39 cellular contexts compared by ENCODE assay signal in genomic region chr5:40511801-40512200, GRCh38.
"Had no signal": no experiment of that assay in that cellular context is flagged by ENCODE, and none has a peak within 500 bp of the region (broad histone marks: within the 10 kb centered on the region; RNA-seq: fewer than 3 reads in every experiment).

No MANE protein-coding gene starts in this region.

- H3K4me3 Mint-ChIP-seq: activated naive CD4-positive, alpha-beta T cell treated with anti-CD3 and anti-CD28 coated beads for 36 hours; activated naive CD4-positive, alpha-beta T cell treated with anti-CD3 and anti-CD28 coated beads, Interleukin-2, amount 10 ng/mL, durations not matched to agents 7 days and 5 days; activated naive CD4-positive, alpha-beta T cell treated with anti-CD3 and anti-CD28 coated beads, Interleukin-2, amount 50 U/mL, for 24 hours; activated naive CD8-positive, alpha-beta T cell; activated naive CD8-positive, alpha-beta T cell treated with anti-CD3 and anti-CD28 coated beads for 36 hours; activated naive CD8-positive, alpha-beta T cell treated with anti-CD3 and anti-CD28 coated beads, Interleukin-2, amount 10 ng/mL, durations not matched to agents 7 days and 5 days; activated naive CD8-positive, alpha-beta T cell treated with anti-CD3 and anti-CD28 coated beads, Interleukin-2, amount 50 U/mL, for 24 hours; activated T-cell treated with anti-CD3 and anti-CD28 coated beads, Interleukin-2, amount 50 U/mL, for 24 hours; activated T-cell treated with anti-CD3 and anti-CD28 coated beads, Interleukin-2, amount 50 U/mL, for 4 hours; activated T-cell treated with anti-CD3 and anti-CD28 coated beads, Interleukin-2, amount 50 U/mL, for 72 hours; activated T-helper 1 cell treated with anti-CD3 and anti-CD28 coated beads, Interleukin-12 subunit alpha, Interleukin-12 subunit beta, Interleukin-2, Interleukin-4 antibody, amounts not matched to agents 30 ng/mL and 10 ng/mL and 1 ng/mL, durations not matched to agents 14 hours and 24 hours and 36 hours; activated T-helper 17 cell treated with anti-CD3 and anti-CD28 coated beads, Interleukin-2, amount 50 U/mL, for 72 hours; brain had no signal

- H3K9me3 Mint-ChIP-seq: activated naive CD4-positive, alpha-beta T cell treated with anti-CD3 and anti-CD28 coated beads for 36 hours; activated naive CD4-positive, alpha-beta T cell treated with anti-CD3 and anti-CD28 coated beads, Interleukin-2, amount 50 U/mL, for 24 hours; activated T-cell treated with anti-CD3 and anti-CD28 coated beads, Interleukin-2, amount 50 U/mL, for 4 hours; activated T-cell treated with anti-CD3 and anti-CD28 coated beads, Interleukin-2, amount 50 U/mL, for 72 hours; activated T-helper 17 cell treated with anti-CD3 and anti-CD28 coated beads, Interleukin-2, amount 50 U/mL, for 72 hours; brain had no signal

- H3K27me3 ChIP-seq: adrenal gland, ascending aorta, body of pancreas, brain microvascular endothelial cell, breast epithelium had no signal

- H3K36me3 Mint-ChIP-seq: activated naive CD4-positive, alpha-beta T cell treated with anti-CD3 and anti-CD28 coated beads, Interleukin-2, amount 50 U/mL, for 24 hours; activated naive CD8-positive, alpha-beta T cell; brain had no signal

- FAIRE-seq: astrocyte, bronchial epithelial cell had no signal

- H3K9me3 ChIP-seq: adrenal gland, ascending aorta, body of pancreas, breast epithelium had no signal

- H3K4me1 ChIP-seq: adrenal gland, ascending aorta, body of pancreas, breast epithelium had no signal

- H3K27me3 Mint-ChIP-seq: activated naive CD4-positive, alpha-beta T cell treated with anti-CD3 and anti-CD28 coated beads, Interleukin-2, amount 10 ng/mL, durations not matched to agents 7 days and 5 days; activated naive CD4-positive, alpha-beta T cell treated with anti-CD3 and anti-CD28 coated beads, Interleukin-2, amount 50 U/mL, for 24 hours; activated naive CD8-positive, alpha-beta T cell; activated naive CD8-positive, alpha-beta T cell treated with anti-CD3 and anti-CD28 coated beads for 36 hours; activated naive CD8-positive, alpha-beta T cell treated with anti-CD3 and anti-CD28 coated beads, Interleukin-2, amount 10 ng/mL, durations not matched to agents 7 days and 5 days; activated naive CD8-positive, alpha-beta T cell treated with anti-CD3 and anti-CD28 coated beads, Interleukin-2, amount 50 U/mL, for 24 hours; activated T-cell treated with anti-CD3 and anti-CD28 coated beads, Interleukin-2, amount 50 U/mL, for 24 hours; activated T-helper 17 cell treated with anti-CD3 and anti-CD28 coated beads, Interleukin-2, amount 50 U/mL, for 72 hours; brain had no signal

- H3K4me3 ChIP-seq: adrenal gland, ascending aorta, body of pancreas, breast epithelium, cardiac muscle cell had no signal

- H3K27ac Mint-ChIP-seq: activated naive CD4-positive, alpha-beta T cell treated with anti-CD3 and anti-CD28 coated beads for 36 hours; activated naive CD4-positive, alpha-beta T cell treated with anti-CD3 and anti-CD28 coated beads, Interleukin-2, amount 10 ng/mL, durations not matched to agents 7 days and 5 days; activated naive CD4-positive, alpha-beta T cell treated with anti-CD3 and anti-CD28 coated beads, Interleukin-2, amount 50 U/mL, for 24 hours; activated naive CD4-positive, alpha-beta T cell treated with anti-CD3 and anti-CD28 coated beads, Interleukin-2, amount 50 U/mL, for 72 hours; activated naive CD8-positive, alpha-beta T cell; activated naive CD8-positive, alpha-beta T cell treated with anti-CD3 and anti-CD28 coated beads for 36 hours; activated naive CD8-positive, alpha-beta T cell treated with anti-CD3 and anti-CD28 coated beads, Interleukin-2, amount 10 ng/mL, durations not matched to agents 7 days and 5 days; activated naive CD8-positive, alpha-beta T cell treated with anti-CD3 and anti-CD28 coated beads, Interleukin-2, amount 50 U/mL, for 24 hours; activated T-cell treated with anti-CD3 and anti-CD28 coated beads, Interleukin-2, amount 50 U/mL, for 24 hours; activated T-cell treated with anti-CD3 and anti-CD28 coated beads, Interleukin-2, amount 50 U/mL, for 72 hours; activated T-helper 1 cell treated with anti-CD3 and anti-CD28 coated beads, Interleukin-12 subunit alpha, Interleukin-12 subunit beta, Interleukin-2, Interleukin-4 antibody, amounts not matched to agents 30 ng/mL and 10 ng/mL and 1 ng/mL, durations not matched to agents 14 hours and 24 hours and 36 hours; activated T-helper 17 cell treated with anti-CD3 and anti-CD28 coated beads, Interleukin-2, amount 50 U/mL, for 72 hours; activated T-helper 2 cell treated with anti-CD3 and anti-CD28 coated beads, Interferon-gamma antibody, Interleukin-2, Interleukin-4, amounts not matched to agents 10 μg/mL and 5 μg/mL and 100 μg/mL, durations not matched to agents 14 hours and 24 hours and 36 hours; brain had no signal

- ATAC-seq: activated naive CD4-positive, alpha-beta T cell treated with anti-CD3 and anti-CD28 coated beads, Interleukin-2, amount 50 U/mL, for 72 hours; activated naive CD8-positive, alpha-beta T cell treated with anti-CD3 and anti-CD28 coated beads, Interleukin-2, amount 50 U/mL, for 24 hours; activated T-cell treated with anti-CD3 and anti-CD28 coated beads, Interleukin-2, amount 50 U/mL, for 4 hours; activated T-cell treated with anti-CD3 and anti-CD28 coated beads, Interleukin-2, amount 50 U/mL, for 72 hours; activated T-helper 17 cell treated with anti-CD3 and anti-CD28 coated beads, Interleukin-2, amount 50 U/mL, for 72 hours; body of pancreas had no signal

- H3K36me3 ChIP-seq: adrenal gland, ascending aorta, brain microvascular endothelial cell, breast epithelium, cardiac muscle cell had no signal

- H3K4me1 Mint-ChIP-seq: brain had no signal

- H3K27ac ChIP-seq: adrenal gland, ascending aorta, body of pancreas, brain microvascular endothelial cell, breast epithelium, cardiac muscle cell had no signal

- DNase-seq: activated effector memory CD4-positive, alpha-beta T cell treated with anti-CD3 and anti-CD28 coated beads, Interleukin-2, amount 50 U/mL, for 16 hours; activated effector memory CD4-positive, alpha-beta T cell treated with Interleukin-2 at 50 U/mL for 16 hours; activated gamma-delta T cell; activated gamma-delta T cell treated with Interleukin-2 at 50 U/mL for 16 hours; activated naive CD4-positive, alpha-beta T cell; activated naive CD4-positive, alpha-beta T cell treated with anti-CD3 and anti-CD28 coated beads for 36 hours; activated naive CD4-positive, alpha-beta T cell treated with anti-CD3 and anti-CD28 coated beads, Interleukin-2, amount 10 ng/mL, durations not matched to agents 7 days and 5 days; activated naive CD4-positive, alpha-beta T cell treated with anti-CD3 and anti-CD28 coated beads, Interleukin-2, amount 50 U/mL, for 16 hours; activated naive CD4-positive, alpha-beta T cell treated with Interleukin-2 at 50 U/mL for 16 hours; activated naive CD8-positive, alpha-beta T cell treated with anti-CD3 and anti-CD28 coated beads for 36 hours; activated naive CD8-positive, alpha-beta T cell treated with anti-CD3 and anti-CD28 coated beads, Interleukin-2, amount 10 ng/mL, durations not matched to agents 7 days and 5 days; activated naive CD8-positive, alpha-beta T cell treated with anti-CD3 and anti-CD28 coated beads, Interleukin-2, amount 50 U/mL, for 24 hours; activated T-cell treated with anti-CD3 and anti-CD28 coated beads, Interleukin-2, amount 50 U/mL, for 1 hour; activated T-cell treated with anti-CD3 and anti-CD28 coated beads, Interleukin-2, amount 50 U/mL, for 24 hours; activated T-cell treated with anti-CD3 and anti-CD28 coated beads, Interleukin-2, amount 50 U/mL, for 4 hours; activated T-cell treated with anti-CD3 and anti-CD28 coated beads, Interleukin-2, amount 50 U/mL, for 48 hours; activated T-cell treated with anti-CD3 and anti-CD28 coated beads, Interleukin-2, amount 50 U/mL, for 72 hours; adrenal gland; amniotic stem cell; amygdala; anterior cingulate cortex; aorta; body of pancreas; brain microvascular endothelial cell; caudate nucleus; central memory CD4-positive, alpha-beta T cell; cerebellar nuclear complex had no signal
